In the genomic region with DNA sequence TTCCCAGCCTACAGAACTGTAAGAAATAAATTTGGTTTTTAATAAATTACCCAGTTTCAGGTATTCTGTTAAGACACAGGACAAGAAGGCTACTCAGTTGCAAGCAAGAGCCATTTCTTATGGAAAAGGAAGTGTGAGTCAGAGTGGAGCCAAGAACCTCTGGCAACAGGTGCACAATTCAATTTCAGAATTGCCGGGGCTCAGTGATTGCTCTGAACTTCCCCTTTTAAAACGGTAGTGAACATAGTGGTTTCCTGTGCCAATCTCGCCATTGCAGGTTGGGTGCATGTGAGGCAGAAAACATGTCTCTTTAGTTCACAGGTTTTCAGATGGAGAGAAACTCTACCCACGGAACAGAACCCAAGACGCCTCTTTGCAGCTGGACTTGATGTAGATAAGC, we compare ENCODE assay signal across 14 cellular contexts. TPM values are rescaled to one million over a fixed set of nuclear protein-coding genes. Genes with fewer than 3 reads are reported as not detected.
A peak's percentile ranks its signal among the peaks of the same experiment; 100 is the strongest.
DNase-seq lines count a peak whose midpoint lies in the region; ATAC-seq and TF ChIP-seq lines count a peak whose summit lies in the region.
"Had no signal": no experiment of that assay in that cellular context is flagged by ENCODE, and none has a peak within 500 bp of the region (broad histone marks: within the 10 kb centered on the region; RNA-seq: fewer than 3 reads in every experiment).

No MANE protein-coding gene starts in this region.

- H3K9me3 ChIP-seq in BLaER1 treated with 17β-estradiol and CSF1 and Interleukin-3, amounts not matched to agents 10 nM and 100 nM (replicated peaks in 1 of 11) = no peaks in the 10 kb centered on the region
- H3K9me3 ChIP-seq: tibial nerve had no signal

- H3K4me1 ChIP-seq in BLaER1 treated with 17β-estradiol and CSF1 and Interleukin-3, amounts not matched to agents 10 nM and 100 nM = peaks cover 12 to 42% (median 30%) of the 10 kb centered on the region in 10 experiments

- H3K9ac ChIP-seq in BLaER1 treated with 17β-estradiol and CSF1 and Interleukin-3, amounts not matched to agents 10 nM and 100 nM = peak overlapping the region in 1 of 11 experiments; percentile 56; a peak in 1 of 22 replicates

- peak overlapping the region in 7 of 11 experiments; percentile 30 to 74 (median 56); a peak in 12 of 22 replicates for H3K27ac ChIP-seq in BLaER1 treated with 17β-estradiol and CSF1 and Interleukin-3, amounts not matched to agents 10 nM and 100 nM
- H3K27ac ChIP-seq: skin epidermis, tibial nerve had no signal

- peak overlapping the region in 1 of 10 experiments; percentile 22; a peak in 1 of 20 replicates for H3K4me3 ChIP-seq in BLaER1 treated with 17β-estradiol and CSF1 and Interleukin-3, amounts not matched to agents 10 nM and 100 nM
- H3K4me3 ChIP-seq: skin epidermis, tibial nerve had no signal

- H3K4me2 ChIP-seq in BLaER1 treated with 17β-estradiol and CSF1 and Interleukin-3, amounts not matched to agents 10 nM and 100 nM = peak overlapping the region; percentile 52 to 81 (median 67); a peak in 21 of 22 replicates

- peak; percentile 65 for ATAC-seq in GM19372 (IDR thresholded peaks at IDR 0.05; ENCODE audit: low read depth, unreplicated experiment)
- ATAC-seq in HG03175 (IDR thresholded peaks at IDR 0.05; ENCODE audit: unreplicated experiment) = peak; percentile 81

- H3K36me3 Mint-ChIP-seq in T-helper 1 cell treated with Interleukin-12 subunit alpha and Interleukin-12 subunit beta and Interleukin-4 antibody, amounts not matched to agents 30 μg/mL and 1 μg/mL, for 36 hours (ENCODE audit: low read depth) = peaks cover 19% of the 10 kb centered on the region
- H3K36me3 Mint-ChIP-seq in type B pancreatic cell = peaks cover 7% of the 10 kb centered on the region

- no peak for TF ChIP-seq CTCF in type B pancreatic cell (conservative IDR thresholded peaks at IDR 0.05)

- DNase-seq in mesenteric fat pad (ENCODE audit: low spot score) (no peak), type B pancreatic cell (ENCODE audit: extremely low spot score, unreplicated experiment) (no peak), DMS153 (lab: John Stamatoyannopoulos, UW) (no peak)
- no peak for DNase-seq in activated CD4-positive, alpha-beta T cell treated with anti-CD3 and anti-CD28 coated beads for 48 hours
- DNase-seq: cerebellar nuclear complex, NCI-H2171 had no signal

- H3K4me3 Mint-ChIP-seq in T-helper 1 cell treated with Interleukin-12 subunit alpha and Interleukin-12 subunit beta and Interleukin-4 antibody, amounts not matched to agents 30 μg/mL and 1 μg/mL, for 36 hours = no peak overlapping the region
- H3K4me3 Mint-ChIP-seq in type B pancreatic cell = no peak overlapping the region
- H3K4me3 Mint-ChIP-seq: CD4-positive, CD25-positive, alpha-beta regulatory T cell had no signal

- H3K9me3 Mint-ChIP-seq in T-helper 1 cell treated with Interleukin-12 subunit alpha and Interleukin-12 subunit beta and Interleukin-4 antibody, amounts not matched to agents 30 μg/mL and 1 μg/mL, for 36 hours = no peaks in the 10 kb centered on the region
- H3K9me3 Mint-ChIP-seq in type B pancreatic cell = no peaks in the 10 kb centered on the region
- H3K9me3 Mint-ChIP-seq: CD4-positive, CD25-positive, alpha-beta regulatory T cell had no signal

- H3K4me1 Mint-ChIP-seq in T-helper 1 cell treated with Interleukin-12 subunit alpha and Interleukin-12 subunit beta and Interleukin-4 antibody, amounts not matched to agents 30 μg/mL and 1 μg/mL, for 36 hours (ENCODE audit: low read depth) = peaks cover 23% of the 10 kb centered on the region
- no peaks in the 10 kb centered on the region for H3K4me1 Mint-ChIP-seq in type B pancreatic cell (ENCODE audit: unreplicated experiment)

- peak overlapping the region; percentile 37 for H3K27ac Mint-ChIP-seq in T-helper 1 cell treated with Interleukin-12 subunit alpha and Interleukin-12 subunit beta and Interleukin-4 antibody, amounts not matched to agents 30 μg/mL and 1 μg/mL, for 36 hours
- no peak overlapping the region for H3K27ac Mint-ChIP-seq in type B pancreatic cell
- H3K27ac Mint-ChIP-seq: CD4-positive, CD25-positive, alpha-beta regulatory T cell had no signal

- H3K36me3 ChIP-seq in BLaER1 treated with 17β-estradiol and CSF1 and Interleukin-3, amounts not matched to agents 10 nM and 100 nM = peaks cover 0 to 29% (median 9%) of the 10 kb centered on the region in 11 experiments; a peak in 11 of 22 replicates
- H3K36me3 ChIP-seq: tibial nerve had no signal

- H3K27me3 ChIP-seq in BLaER1 treated with 17β-estradiol and CSF1 and Interleukin-3, amounts not matched to agents 10 nM and 100 nM = no peaks in the 10 kb centered on the region
- H3K27me3 ChIP-seq: tibial nerve had no signal

- H3K27me3 Mint-ChIP-seq in T-helper 1 cell treated with Interleukin-12 subunit alpha and Interleukin-12 subunit beta and Interleukin-4 antibody, amounts not matched to agents 30 μg/mL and 1 μg/mL, for 36 hours (ENCODE audit: low read depth) = no peaks in the 10 kb centered on the region
- no peaks in the 10 kb centered on the region for H3K27me3 Mint-ChIP-seq in type B pancreatic cell
- H3K27me3 Mint-ChIP-seq: CD4-positive, CD25-positive, alpha-beta regulatory T cell had no signal

- H4K20me1 ChIP-seq in BLaER1 treated with 17β-estradiol and CSF1 and Interleukin-3, amounts not matched to agents 10 nM and 100 nM = no peaks in the 10 kb centered on the region

RNA-seq across cellular contexts. Expression of gene PIGT, which starts 16.4 kb away (rescaled TPM):
- total RNA-seq in mesenteric fat pad (90.9 TPM), type B pancreatic cell (ENCODE audit: low replicate concordance) (70.1 and 80.6 TPM in 2 replicates)

RNA-seq across cellular contexts. Expression of gene DBNDD2, which starts 24.2 kb away (rescaled TPM):
- 28.7 TPM for total RNA-seq in mesenteric fat pad
- 12.8 and 25.5 TPM in 2 replicates for total RNA-seq in type B pancreatic cell (ENCODE audit: low replicate concordance)

RNA-seq across cellular contexts. Expression of gene WFDC2, which starts 37.3 kb away (rescaled TPM):
- total RNA-seq in mesenteric fat pad (not detected), type B pancreatic cell (ENCODE audit: low replicate concordance) (64.4 and 98.9 TPM in 2 replicates)
- total RNA-seq: CD4-positive, CD25-positive, alpha-beta regulatory T cell; H4 had no signal

RNA-seq across cellular contexts. Expression of gene TP53TG5, which starts 54.2 kb away (rescaled TPM):
- total RNA-seq in mesenteric fat pad = not detected
- 0.57 TPM in 1 of 2 replicates, not detected in the other for total RNA-seq in type B pancreatic cell (ENCODE audit: low replicate concordance)
- total RNA-seq: CD4-positive, CD25-positive, alpha-beta regulatory T cell; H4; tibial nerve had no signal

Comparison
In these comparisons a context has a peak if more than half of its experiments do, and no peak if none do; other contexts are left out.
1. RNA of gene WFDC2, which starts 37.3 kb away (total RNA-seq): 64.4 to 98.9 TPM in type B pancreatic cell; not detected in mesenteric fat pad (single experiment); every median in the first group is over 10 times any median in the second.